ENCODE assay signal across 7 cellular contexts in genomic region chr2:178514664-178515063, GRCh38. TPM values are rescaled to one million over a fixed set of nuclear protein-coding genes. Genes with fewer than 3 reads are reported as not detected.
DNase-seq lines count a peak whose midpoint lies in the region; ATAC-seq and TF ChIP-seq lines count a peak whose summit lies in the region.

No MANE protein-coding gene starts in this region.

- ATAC-seq in GM19025 (IDR thresholded peaks at IDR 0.05; ENCODE audit: low read depth, unreplicated experiment) (peak; percentile 71), HG03469 (IDR thresholded peaks at IDR 0.05; ENCODE audit: unreplicated experiment) (peak; percentile 60), upper lobe of left lung (ENCODE audit: low FRiP score in 2 of 2) (no peak)
- peak; percentile 91 for ATAC-seq in activated T-helper 17 cell treated with anti-CD3 and anti-CD28 coated beads, Interleukin-2, amount 50 U/mL, for 72 hours (replicated peaks)

- peak; percentile 3 to 18 for DNase-seq in stimulated activated CD4-positive, alpha-beta T cell treated with anti-CD3 and anti-CD28 coated beads, Interleukin-1b, Interleukin-23, amount 100 ng/mL, for 4 hours (ENCODE audit: low read depth in 2 of 2)
- DNase-seq in upper lobe of left lung (no peak), transverse colon (no peak), GF-D8 (lab: John Stamatoyannopoulos, UW) (no peak)

- TF ChIP-seq POLR2A in upper lobe of left lung (IDR thresholded peaks at IDR 0.05) (no peak), transverse colon (IDR thresholded peaks at IDR 0.05) (no peak)

- H3K4me3 ChIP-seq in upper lobe of left lung (no peak overlapping the region), transverse colon (no peak overlapping the region)

- H3K36me3 ChIP-seq in upper lobe of left lung (peaks cover 0 to 28% (median 6%) of the 10 kb centered on the region in 4 donors), transverse colon (peaks cover 0 to 17% (median 0%) of the 10 kb centered on the region in 4 donors)

- WGBS in upper lobe of left lung, 2 donors: 83 to 85% methylated on average over 2 of the region's 2 CpGs
- 76 to 87% methylated on average over 2 of the region's 2 CpGs for WGBS in transverse colon (ENCODE audit: low coverage in 1 of 2), 2 donors

- no peaks in the 10 kb centered on the region for H3K4me1 ChIP-seq in upper lobe of left lung
- H3K4me1 ChIP-seq in transverse colon: no peaks in the 10 kb centered on the region

- H3K36me3 Mint-ChIP-seq in activated T-helper 17 cell treated with anti-CD3 and anti-CD28 coated beads, Interleukin-2, amount 50 U/mL, for 72 hours (ENCODE audit: low read depth): peaks cover 61% of the 10 kb centered on the region

- H3K9me3 ChIP-seq in upper lobe of left lung (no peaks in the 10 kb centered on the region), transverse colon (no peaks in the 10 kb centered on the region)

- intact Hi-C loops in transverse colon (cut with DNase I; ENCODE audit: low total_unique reads): no loop called here

- in situ Hi-C loops in transverse colon (cut with MboI; ENCODE audit: low pct_ligation_motif_present in 1 of 4, low pct_unique_long_range_greater_than_20kb in 1 of 4, low sequenced_read_pairs in 3 of 4): no loop called here

- no peak for TF ChIP-seq CTCF in upper lobe of left lung (IDR thresholded peaks at IDR 0.05)
- no peak for TF ChIP-seq CTCF in transverse colon (IDR thresholded peaks at IDR 0.05)

- H3K4me3 Mint-ChIP-seq in activated T-helper 17 cell treated with anti-CD3 and anti-CD28 coated beads, Interleukin-2, amount 50 U/mL, for 72 hours: peak overlapping the region; percentile 71

- H3K9me3 Mint-ChIP-seq in activated T-helper 17 cell treated with anti-CD3 and anti-CD28 coated beads, Interleukin-2, amount 50 U/mL, for 72 hours: no peaks in the 10 kb centered on the region

- H3K4me1 Mint-ChIP-seq in activated T-helper 17 cell treated with anti-CD3 and anti-CD28 coated beads, Interleukin-2, amount 50 U/mL, for 72 hours: peaks cover 29% of the 10 kb centered on the region

- H3K27ac Mint-ChIP-seq in activated T-helper 17 cell treated with anti-CD3 and anti-CD28 coated beads, Interleukin-2, amount 50 U/mL, for 72 hours: peak overlapping the region; percentile 94

- H3K27me3 ChIP-seq in upper lobe of left lung (no peaks in the 10 kb centered on the region), transverse colon (no peaks in the 10 kb centered on the region)

- H3K27me3 Mint-ChIP-seq in activated T-helper 17 cell treated with anti-CD3 and anti-CD28 coated beads, Interleukin-2, amount 50 U/mL, for 72 hours: no peaks in the 10 kb centered on the region

- H3K27ac ChIP-seq in upper lobe of left lung (no peak overlapping the region), transverse colon (no peak overlapping the region)

- TF ChIP-seq EP300 in upper lobe of left lung (IDR thresholded peaks at IDR 0.05) (no peak), transverse colon (IDR thresholded peaks at IDR 0.05; ENCODE audit: low read depth) (no peak)

RNA-seq across cellular contexts. Expression of gene PLEKHA3, which starts 34.4 kb away (rescaled TPM):
- total RNA-seq in activated T-helper 17 cell treated with anti-CD3 and anti-CD28 coated beads, Interleukin-2, amount 50 U/mL, for 72 hours: 10 to 100 TPM; 17.9 to 26.4 TPM
- total RNA-seq in upper lobe of left lung: 10 to 100 TPM in 5 of 6 donors, 1 to 10 TPM in 1; 5.2 to 28.9 (median 14.8) TPM
- 10 to 100 TPM in 3 of 4 donors, 1 to 10 TPM in 1; 8.2 to 83.2 (median 11.0) TPM for total RNA-seq in transverse colon

RNA-seq across cellular contexts. Expression of gene FKBP7, which starts 36.3 kb away (rescaled TPM):
- 1 to 10 TPM; 1.7 to 2.6 TPM for total RNA-seq in activated T-helper 17 cell treated with anti-CD3 and anti-CD28 coated beads, Interleukin-2, amount 50 U/mL, for 72 hours
- total RNA-seq in upper lobe of left lung (10 to 100 TPM in 1 of 6 donors, 1 to 10 TPM in 5; 3.1 to 13.3 (median 5.3) TPM), transverse colon (1 to 10 TPM in 2 of 4 donors, under 1 TPM in 1, not detected in 1; 0.37 to 5.2 (median 2.6) TPM)

Comparison
In these comparisons a context has a peak if more than half of its experiments do, and no peak if none do; other contexts are left out.
1. ATAC-seq: peak in GM19025 (single experiment), HG03469 (single experiment) and activated T-helper 17 cell treated with anti-CD3 and anti-CD28 coated beads, Interleukin-2, amount 50 U/mL, for 72 hours (single experiment); none in upper lobe of left lung (0 of 2).
2. DNase-seq: peak in stimulated activated CD4-positive, alpha-beta T cell treated with anti-CD3 and anti-CD28 coated beads, Interleukin-1b, Interleukin-23, amount 100 ng/mL, for 4 hours (2 of 2); none in upper lobe of left lung (0 of 2), transverse colon (single experiment) and GF-D8 (single experiment).